Comparison of ENCODE assay signal across 10 cellular contexts in genomic region chr20:5863040-5863811, GRCh38. TPM values are rescaled to one million over a fixed set of nuclear protein-coding genes. Genes with fewer than 3 reads are reported as not detected.
DNase-seq lines count a peak whose midpoint lies in the region; ATAC-seq and TF ChIP-seq lines count a peak whose summit lies in the region.
"Had no signal": no experiment of that assay in that cellular context is flagged by ENCODE, and none has a peak within 500 bp of the region (broad histone marks: within the 10 kb centered on the region; RNA-seq: fewer than 3 reads in every experiment).

No MANE protein-coding gene starts in this region.

- no peaks in the 10 kb centered on the region for H3K27me3 Mint-ChIP-seq in activated CD8-positive, alpha-beta memory T cell treated with anti-CD3 and anti-CD28 coated beads, Interleukin-2, amount 10 ng/mL, durations not matched to agents 7 days and 5 days

- H3K4me3 Mint-ChIP-seq in activated CD8-positive, alpha-beta memory T cell treated with anti-CD3 and anti-CD28 coated beads, Interleukin-2, amount 10 ng/mL, durations not matched to agents 7 days and 5 days = no peak overlapping the region

- no peak for TF ChIP-seq CTCF in testis (IDR thresholded peaks at IDR 0.05)

- TF ChIP-seq POLR2A in testis (IDR thresholded peaks at IDR 0.05) = no peak

- H3K9me3 ChIP-seq in testis = no peaks in the 10 kb centered on the region
- H3K9me3 ChIP-seq: A549 had no signal

- H3K27ac Mint-ChIP-seq in activated CD8-positive, alpha-beta memory T cell treated with anti-CD3 and anti-CD28 coated beads, Interleukin-2, amount 10 ng/mL, durations not matched to agents 7 days and 5 days = no peak overlapping the region

- H3K36me3 ChIP-seq in testis (ENCODE audit: low read depth, missing control alignments) = no peaks in the 10 kb centered on the region

- no peaks in the 10 kb centered on the region for H3K9me3 Mint-ChIP-seq in activated CD8-positive, alpha-beta memory T cell treated with anti-CD3 and anti-CD28 coated beads, Interleukin-2, amount 10 ng/mL, durations not matched to agents 7 days and 5 days (ENCODE audit: low read depth)

- peaks cover 31% of the 10 kb centered on the region for H3K4me1 Mint-ChIP-seq in activated CD8-positive, alpha-beta memory T cell treated with anti-CD3 and anti-CD28 coated beads, Interleukin-2, amount 10 ng/mL, durations not matched to agents 7 days and 5 days

- H3K4me1 ChIP-seq in testis = peaks cover 5% of the 10 kb centered on the region

- CTCF ChIA-PET in activated CD8-positive, alpha-beta memory T cell treated with anti-CD3 and anti-CD28 coated beads, Interleukin-2, amount 10 ng/mL, durations not matched to agents 7 days and 5 days (lab: Charles Lee) = interaction anchor here (2.2 kb wide), 1 partner anchor 19 kb away, joined by 5 read pairs; no protein-coding TSS in a partner anchor

- peak; percentile 68 for ATAC-seq in activated CD8-positive, alpha-beta memory T cell treated with anti-CD3 and anti-CD28 coated beads, Interleukin-2, amount 10 ng/mL, durations not matched to agents 7 days and 5 days
- no peak for ATAC-seq in HG02759 (IDR thresholded peaks at IDR 0.05; ENCODE audit: unreplicated experiment)
- no peak for ATAC-seq in HG03342 (IDR thresholded peaks at IDR 0.05; ENCODE audit: unreplicated experiment)
- ATAC-seq: A549 had no signal

- H3K36me3 Mint-ChIP-seq in activated CD8-positive, alpha-beta memory T cell treated with anti-CD3 and anti-CD28 coated beads, Interleukin-2, amount 10 ng/mL, durations not matched to agents 7 days and 5 days = peaks cover 4% of the 10 kb centered on the region

- H3K27me3 ChIP-seq in testis = no peaks in the 10 kb centered on the region

- DNase-seq in activated CD8-positive, alpha-beta memory T cell treated with anti-CD3 and anti-CD28 coated beads, Interleukin-2, amount 10 ng/mL, durations not matched to agents 7 days and 5 days = peak; percentile 41
- DNase-seq in activated CD8-positive, alpha-beta memory T cell treated with anti-CD3 and anti-CD28 coated beads, Interleukin-2, amount 50 U/mL, for 4 hours = no peak
- DNase-seq in SKM-1 treated with dmso at 0.1 percent for 144 hours (lab: John Stamatoyannopoulos, UW; ENCODE audit: unreplicated experiment) = peak; percentile 34
- DNase-seq in glomerular endothelial cell (ENCODE audit: extremely low read depth, low read depth, low spot score) = peak; percentile 37
- DNase-seq in testis = peak; percentile 23
- DNase-seq in ecto neural progenitor cell (ENCODE audit: low spot score) = no peak
- DNase-seq: retina had no signal

- H3K27ac ChIP-seq in testis = no peak overlapping the region

- H3K4me3 ChIP-seq in testis = no peak overlapping the region
- H3K4me3 ChIP-seq: A549 had no signal

- 54 to 62% methylated on average over 9 to 12 of the region's 12 CpGs for WGBS in testis, 2 donors

- intact Hi-C loops in testis (cut with DNase I; ENCODE audit: low total_unique reads) = no loop called here

RNA-seq across cellular contexts. Expression of gene CHGB, which starts 48.1 kb away (rescaled TPM):
- total RNA-seq in activated CD8-positive, alpha-beta memory T cell treated with anti-CD3 and anti-CD28 coated beads, Interleukin-2, amount 10 ng/mL, durations not matched to agents 7 days and 5 days = not detected
- total RNA-seq in glomerular endothelial cell (0.78 TPM in 1 of 2 replicates, not detected in the other), testis (10 to 100 TPM; 18.5 to 23.3 TPM)
- 25.7 TPM for polyA plus RNA-seq in testis (ENCODE audit: insufficient read depth, low read depth, low replicate concordance)

Comparison
In these comparisons a context has a peak if more than half of its experiments do, and no peak if none do; other contexts are left out.
1. DNase-seq: peak in activated CD8-positive, alpha-beta memory T cell treated with anti-CD3 and anti-CD28 coated beads, Interleukin-2, amount 10 ng/mL, durations not matched to agents 7 days and 5 days (single experiment), SKM-1 treated with dmso at 0.1 percent for 144 hours (single experiment), glomerular endothelial cell (single experiment) and testis (single experiment); none in activated CD8-positive, alpha-beta memory T cell treated with anti-CD3 and anti-CD28 coated beads, Interleukin-2, amount 50 U/mL, for 4 hours (single experiment) and ecto neural progenitor cell (single experiment).
2. RNA of gene CHGB, which starts 48.1 kb away (total RNA-seq): 18.5 to 23.3 TPM in testis; not detected in activated CD8-positive, alpha-beta memory T cell treated with anti-CD3 and anti-CD28 coated beads, Interleukin-2, amount 10 ng/mL, durations not matched to agents 7 days and 5 days and 0.78 TPM in glomerular endothelial cell; every median in the first group is over 10 times any median in the second.